25 cellular contexts compared by ENCODE assay signal in the genomic region with DNA sequence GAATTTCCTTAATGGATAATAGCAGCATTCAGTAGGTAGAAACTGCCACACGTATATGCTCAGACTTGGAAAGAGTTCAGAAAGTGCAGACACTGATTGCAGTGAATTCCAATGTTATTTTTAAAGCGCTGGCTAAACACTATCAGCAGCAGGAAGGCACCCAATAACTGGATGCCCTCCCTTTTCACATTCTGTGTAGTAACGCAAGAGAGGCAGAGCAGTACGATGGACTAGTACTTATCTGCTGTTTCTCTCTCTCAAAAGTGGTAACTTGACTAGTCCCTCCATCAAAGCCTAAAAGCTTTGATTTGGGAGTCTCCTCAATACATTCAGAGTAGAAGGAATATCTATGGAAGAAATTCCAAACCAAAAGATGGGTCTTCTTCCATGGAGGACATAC.
"Had no signal": no experiment of that assay in that cellular context is flagged by ENCODE, and none has a peak within 500 bp of the region (broad histone marks: within the 10 kb centered on the region; RNA-seq: fewer than 3 reads in every experiment).

No MANE protein-coding gene starts in this region.

- H3K4me3 ChIP-seq: esophagus squamous epithelium, hepatocyte, lung, ovary, thoracic aorta, uterus had no signal

- H3K27me3 ChIP-seq: brain microvascular endothelial cell, esophagus squamous epithelium, ovary, uterus had no signal

- DNase-seq: activated B cell treated with CpG ODN at 0.5 μM for 24 hours; activated CD4-positive, alpha-beta T cell treated with anti-CD3 and anti-CD28 coated beads for 36 hours; activated CD8-positive, alpha-beta memory T cell treated with anti-CD3 and anti-CD28 coated beads, Interleukin-2, amount 10 ng/mL, durations not matched to agents 7 days and 5 days; activated CD8-positive, alpha-beta T cell treated with anti-CD3 and anti-CD28 coated beads, Interleukin-2, amount 10 ng/mL, durations not matched to agents 7 days and 5 days; activated effector memory CD4-positive, alpha-beta T cell treated with anti-CD3 and anti-CD28 coated beads, Interleukin-2, amount 50 U/mL, for 16 hours; activated naive CD4-positive, alpha-beta T cell treated with anti-CD3 and anti-CD28 coated beads, Interleukin-2, amount 50 U/mL, for 16 hours; amniotic stem cell; brain microvascular endothelial cell; central memory CD4-positive, alpha-beta T cell; esophagus squamous epithelium; kidney; naive B cell; nephron progenitor cell; ovary; stimulated activated CD4-positive, alpha-beta T cell treated with anti-CD3 and anti-CD28 coated beads, Interleukin-15, amount 100 ng/mL, for 24 hours; stimulated activated CD4-positive, alpha-beta T cell treated with anti-CD3 and anti-CD28 coated beads, Interleukin-2, amount 100 ng/mL, for 24 hours; stimulated activated naive CD4-positive, alpha-beta T cell treated with Interleukin-2 at 50 U/mL for 16 hours; T-cell; uterus had no signal

- ATAC-seq: activated CD4-positive, alpha-beta T cell treated with anti-CD3 and anti-CD28 coated beads for 36 hours; activated CD8-positive, alpha-beta memory T cell treated with anti-CD3 and anti-CD28 coated beads, Interleukin-2, amount 10 ng/mL, durations not matched to agents 7 days and 5 days; activated CD8-positive, alpha-beta T cell treated with anti-CD3 and anti-CD28 coated beads, Interleukin-2, amount 10 ng/mL, durations not matched to agents 7 days and 5 days; T-cell had no signal

- H3K79me2 ChIP-seq: hepatocyte had no signal

- FAIRE-seq: astrocyte, frontal cortex, kidney had no signal

- H3K4me1 ChIP-seq: esophagus squamous epithelium, uterus had no signal

- H2AFZ ChIP-seq: hepatocyte had no signal

- H3K9me3 ChIP-seq: esophagus squamous epithelium, ovary, thoracic aorta, uterus had no signal

- H3K36me3 ChIP-seq: brain microvascular endothelial cell, esophagus squamous epithelium, ovary, thoracic aorta, uterus had no signal

- H3K4me2 ChIP-seq: hepatocyte had no signal

- H3K27ac ChIP-seq: brain microvascular endothelial cell, epithelial cell of prostate, esophagus squamous epithelium, hepatocyte, ovary, thoracic aorta, uterus had no signal
